ENCODE assay signal across 22 cellular contexts in the genomic region with DNA sequence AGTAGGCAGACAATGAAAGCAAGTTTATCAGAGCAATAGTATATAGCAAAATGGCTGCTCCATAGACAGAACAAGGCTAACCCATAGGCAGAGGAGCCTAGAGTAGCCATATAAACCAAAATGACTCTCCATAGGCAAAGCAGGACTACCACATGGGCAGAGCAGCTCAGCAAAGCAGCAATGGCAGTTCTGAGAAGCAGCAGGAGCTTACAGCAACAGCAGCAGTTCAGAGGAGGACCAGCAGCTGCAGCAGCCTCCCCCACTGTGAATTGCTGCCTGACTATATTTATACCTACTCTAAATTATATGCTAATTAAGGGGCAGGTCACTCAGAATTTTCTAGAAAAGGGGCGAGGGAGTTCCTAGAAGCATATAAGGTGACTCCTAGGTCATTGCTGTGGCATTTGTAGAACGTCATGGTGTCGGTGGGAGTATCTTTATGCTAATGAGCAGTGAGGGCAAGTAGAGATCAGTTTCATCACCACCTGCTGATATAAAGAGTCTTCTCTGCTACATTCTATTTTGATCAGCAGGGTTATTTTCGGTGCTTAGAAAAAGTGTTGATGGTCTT.
DNase-seq lines count a peak whose midpoint lies in the region; ATAC-seq lines count a peak whose summit lies in the region.
"Had no signal": no experiment of that assay in that cellular context is flagged by ENCODE, and none has a peak within 500 bp of the region (broad histone marks: within the 10 kb centered on the region; RNA-seq: fewer than 3 reads in every experiment).

No MANE protein-coding gene starts in this region.

- ATAC-seq in HG03460 (IDR thresholded peaks at IDR 0.05; ENCODE audit: unreplicated experiment) (no peak), HG03159 (IDR thresholded peaks at IDR 0.05; ENCODE audit: unreplicated experiment) (no peak), Right ventricle myocardium superior (ENCODE audit: poor library complexity) (no peak), GM21723 (IDR thresholded peaks at IDR 0.05; ENCODE audit: unreplicated experiment) (no peak)
- ATAC-seq: GM12878, GM23338 had no signal

- DNase-seq in NCI-H82 (lab: John Stamatoyannopoulos, UW), result peak; percentile 42
- no peak for DNase-seq in NCI-H82 treated with DMSO at 0.1 percent for 48 hours (lab: John Stamatoyannopoulos, UW; ENCODE audit: unreplicated experiment)
- peak; percentile 83 for DNase-seq in NCI-H69 (lab: John Stamatoyannopoulos, UW)
- DNase-seq in iPS-NIHi7 (ENCODE audit: extremely low spot score), result peak; percentile 7
- no peak for DNase-seq in Right ventricle myocardium superior
- DNase-seq: 8988T; BE2C; CD4-positive, alpha-beta memory T cell; DND-41; GDM1; MG63; NCI-H1105; NCI-H1694; NCI-H2107; NCI-H446; NCI-H774; SIG-M5 had no signal

- intact Hi-C loops in Right ventricle myocardium superior (cut with DNase I), result no loop called here

Comparison
In these comparisons a context has a peak if more than half of its experiments do, and no peak if none do; other contexts are left out.
1. DNase-seq: peak in NCI-H82 (single experiment), NCI-H69 (single experiment) and iPS-NIHi7 (single experiment); none in NCI-H82 treated with DMSO at 0.1 percent for 48 hours (single experiment) and Right ventricle myocardium superior (single experiment).